15 cellular contexts compared by ENCODE assay signal in genomic region chr3:171345112-171345843, GRCh38.
"Had no signal": no experiment of that assay in that cellular context is flagged by ENCODE, and none has a peak within 500 bp of the region (broad histone marks: within the 10 kb centered on the region; RNA-seq: fewer than 3 reads in every experiment).

No MANE protein-coding gene starts in this region.

- H3K36me3 Mint-ChIP-seq: mesothelial cell of epicardium had no signal

- H3K27me3 Mint-ChIP-seq: activated CD8-positive, alpha-beta T cell treated with anti-CD3 and anti-CD28 coated beads for 36 hours; activated naive CD8-positive, alpha-beta T cell treated with anti-CD3 and anti-CD28 coated beads, Interleukin-2, amount 10 ng/mL, durations not matched to agents 7 days and 5 days; effector memory CD8-positive, alpha-beta T cell; stimulated activated naive CD8-positive, alpha-beta T cell treated with anti-CD3 and anti-CD28 coated beads, Interleukin-15, amount 100 ng/mL, for 72 hours had no signal

- DNase-seq: activated CD8-positive, alpha-beta memory T cell treated with anti-CD3 and anti-CD28 coated beads, Interleukin-2, amount 50 U/mL, for 4 hours; activated CD8-positive, alpha-beta T cell treated with anti-CD3 and anti-CD28 coated beads for 36 hours; activated naive CD8-positive, alpha-beta T cell treated with anti-CD3 and anti-CD28 coated beads, Interleukin-2, amount 10 ng/mL, durations not matched to agents 7 days and 5 days; aorta; cortex of kidney; effector memory CD8-positive, alpha-beta T cell; erythroblast; stimulated activated CD4-positive, alpha-beta T cell treated with anti-CD3 and anti-CD28 coated beads, Interleukin-4, amount 100 ng/mL, for 4 hours; stimulated activated naive CD8-positive, alpha-beta T cell treated with anti-CD3 and anti-CD28 coated beads, Interleukin-15, amount 100 ng/mL, for 72 hours; T-helper 9 cell; testis had no signal

- H3K27me3 ChIP-seq: cardiac muscle cell, hepatocyte, testis had no signal

- H3K4me3 Mint-ChIP-seq: activated CD8-positive, alpha-beta T cell treated with anti-CD3 and anti-CD28 coated beads for 36 hours; activated naive CD8-positive, alpha-beta T cell treated with anti-CD3 and anti-CD28 coated beads, Interleukin-2, amount 10 ng/mL, durations not matched to agents 7 days and 5 days; effector memory CD8-positive, alpha-beta T cell; mesothelial cell of epicardium; stimulated activated naive CD8-positive, alpha-beta T cell treated with anti-CD3 and anti-CD28 coated beads, Interleukin-15, amount 100 ng/mL, for 72 hours had no signal

- H3K4me2 ChIP-seq: hepatocyte had no signal

- H3K4me3 ChIP-seq: cardiac muscle cell, hepatocyte, skin epidermis, testis had no signal

- H3K27ac Mint-ChIP-seq: activated CD8-positive, alpha-beta T cell treated with anti-CD3 and anti-CD28 coated beads for 36 hours; activated naive CD8-positive, alpha-beta T cell treated with anti-CD3 and anti-CD28 coated beads, Interleukin-2, amount 10 ng/mL, durations not matched to agents 7 days and 5 days; mesothelial cell of epicardium; stimulated activated naive CD8-positive, alpha-beta T cell treated with anti-CD3 and anti-CD28 coated beads, Interleukin-15, amount 100 ng/mL, for 72 hours had no signal

- H2AFZ ChIP-seq: hepatocyte had no signal

- H3K27ac ChIP-seq: hepatocyte, skin epidermis, testis had no signal

- H3K9me3 ChIP-seq: testis had no signal

- ATAC-seq: activated CD8-positive, alpha-beta T cell treated with anti-CD3 and anti-CD28 coated beads for 36 hours; effector memory CD8-positive, alpha-beta T cell; stimulated activated naive CD8-positive, alpha-beta T cell treated with anti-CD3 and anti-CD28 coated beads, Interleukin-15, amount 100 ng/mL, for 72 hours had no signal

- H3K36me3 ChIP-seq: cardiac muscle cell had no signal
